ENCODE assay signal across 8 cellular contexts in the genomic region with DNA sequence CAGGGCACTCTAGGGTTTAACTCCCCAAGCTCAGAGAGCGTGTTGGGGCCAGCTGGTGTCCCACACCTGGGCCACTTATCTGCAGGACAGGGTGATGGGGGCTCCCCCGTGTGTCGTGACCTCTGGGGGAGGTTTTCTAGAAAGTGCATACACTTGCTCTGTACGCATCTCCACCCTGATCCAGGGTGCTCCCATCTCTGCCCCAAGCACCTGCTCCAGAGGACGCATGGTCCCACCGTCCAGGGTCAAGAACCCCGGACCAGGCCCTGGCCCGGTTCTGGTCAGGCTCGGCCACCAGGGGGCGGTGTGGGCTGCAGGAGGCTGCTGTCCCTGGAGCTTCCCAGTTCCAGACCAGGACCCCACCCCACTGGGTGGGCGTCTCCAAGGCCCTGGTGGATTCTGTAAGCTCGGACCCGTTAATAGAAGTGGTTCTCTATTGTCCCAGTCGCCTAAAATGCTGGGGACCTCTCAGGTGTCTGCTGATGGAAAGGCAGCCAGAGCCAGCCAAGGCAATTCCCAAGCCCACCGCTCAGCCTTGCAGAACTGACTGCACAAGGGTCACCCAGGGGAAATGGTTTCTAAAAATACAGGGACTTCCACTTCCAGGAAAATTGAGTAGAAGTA. TPM values are rescaled to one million over a fixed set of nuclear protein-coding genes. Genes with fewer than 3 reads are reported as not detected.
DNase-seq lines count a peak whose midpoint lies in the region; ATAC-seq and TF ChIP-seq lines count a peak whose summit lies in the region.

No MANE protein-coding gene starts in this region.

- DNase-seq in WTC11 (ENCODE audit: low spot score) (peak; percentile 91), coronary artery (ENCODE audit: low spot score) (no peak), mucosa of gallbladder (ENCODE audit: low spot score) (peak; percentile 21), thoracic aorta (ENCODE audit: low spot score) (no peak), NCI-H2081 (lab: John Stamatoyannopoulos, UW) (no peak)

- no peaks in the 10 kb centered on the region for H3K4me1 ChIP-seq in thoracic aorta (ENCODE audit: control insufficient read depth in 1 of 2, low read depth in 2 of 2)

- ATAC-seq in WTC11 (peak; percentile 95), thoracic aorta (ENCODE audit: insufficient number of reproducible peaks, low FRiP score, low read depth) (no peak), HG03139 (IDR thresholded peaks at IDR 0.05; ENCODE audit: unreplicated experiment) (no peak), HG02870 (IDR thresholded peaks at IDR 0.05; ENCODE audit: unreplicated experiment) (no peak)

- peaks cover 4% of the 10 kb centered on the region for H3K27me3 Mint-ChIP-seq in WTC11 (ENCODE audit: low read depth)

- no peaks in the 10 kb centered on the region for H3K36me3 ChIP-seq in thoracic aorta

- CTCF ChIA-PET in WTC11 (lab: Charles Lee), result interaction anchor here (0.5 to 5.3 kb wide), 49 partner anchors 8 to 614 kb away, joined by 3 to 70 read pairs (median 5); a partner anchor contains a TSS

- TF ChIP-seq CTCF in GM12875 (IDR thresholded peaks at IDR 0.05; ENCODE audit: borderline replicate concordance, insufficient read depth, low read depth, low read length) (peak; percentile 81), WTC11 (IDR thresholded peaks at IDR 0.05) (peak; percentile 95), coronary artery (IDR thresholded peaks at IDR 0.05) (peak; percentile 68), thoracic aorta (IDR thresholded peaks at IDR 0.05) (peak; percentile 75)

- H3K4me3 ChIP-seq in GM12875 (ENCODE audit: low read depth, low read length), result no peak overlapping the region
- no peak overlapping the region for H3K4me3 ChIP-seq in coronary artery
- no peak overlapping the region for H3K4me3 ChIP-seq in thoracic aorta

- POLR2A ChIA-PET in WTC11 (lab: Charles Lee), result no interaction called here

- H3K36me3 Mint-ChIP-seq in WTC11, result no peaks in the 10 kb centered on the region

- H3K9me3 Mint-ChIP-seq in WTC11, result peaks cover 24% of the 10 kb centered on the region; the same call in 1 of the 2 replicates

- H3K27ac Mint-ChIP-seq in WTC11, result no peak overlapping the region

- no peaks in the 10 kb centered on the region for H3K9me3 ChIP-seq in thoracic aorta

- H3K27ac ChIP-seq in coronary artery, result no peak overlapping the region
- no peak overlapping the region for H3K27ac ChIP-seq in thoracic aorta

- H3K27me3 ChIP-seq in thoracic aorta (replicated peaks; ENCODE audit: insufficient read depth), result no peaks in the 10 kb centered on the region

- H3K4me3 Mint-ChIP-seq in WTC11, result no peak overlapping the region

- peaks cover 11% of the 10 kb centered on the region for H3K4me1 Mint-ChIP-seq in WTC11

TF ChIP-seq in WTC11, 78 proteins besides CTCF, POLR2A, EP300 and RAD21:
- TF ChIP-seq JAZF1 (CRISPR knock-in tag; IDR thresholded peaks at IDR 0.05) (no peak), SP1 (CRISPR knock-in tag; conservative IDR thresholded peaks at IDR 0.05) (0 out of 2 replicates have a peak, but pooled peaks have one; percentile 27)
TF ChIP-seq in WTC11: peak in this region for 1.

RNA-seq across cellular contexts. Expression of a gene that starts 34.7 kb away (rescaled TPM):
- total RNA-seq in WTC11 (2021) (12.6 to 22.4 TPM (median 15.2 TPM) in 3 replicates), mucosa of gallbladder (20.5 TPM), thoracic aorta (100 to 1,000 TPM in 1 of 2 donors, 10 to 100 TPM in 1; 47.7 to 147 TPM)

RNA-seq across cellular contexts. Expression of a gene that starts 43.8 kb away (rescaled TPM):
- total RNA-seq in WTC11 (2021) (1.4 to 4.3 TPM (median 3.3 TPM) in 3 replicates), mucosa of gallbladder (5.4 TPM), thoracic aorta (10 to 100 TPM; 13.1 to 30.3 TPM)

Comparison
In these comparisons a context has a peak if more than half of its experiments do, and no peak if none do; other contexts are left out.
1. DNase-seq: peak in WTC11 (single experiment) and mucosa of gallbladder (single experiment); none in coronary artery (single experiment), thoracic aorta (single experiment) and NCI-H2081 (0 of 2).
2. Peak in every context shown above with its lines, with median percentiles within 50 percentile points of each other: CTCF ChIP-seq.